In genomic region chr5:131783874-131784273, GRCh38 we compare ENCODE assay signal across 22 cellular contexts.
"Had no signal": no experiment of that assay in that cellular context is flagged by ENCODE, and none has a peak within 500 bp of the region (broad histone marks: within the 10 kb centered on the region; RNA-seq: fewer than 3 reads in every experiment).

No MANE protein-coding gene starts in this region.

- H3K27me3 ChIP-seq: foreskin keratinocyte, left lung, pancreas, sigmoid colon, testis, vagina had no signal

- H3K4me1 ChIP-seq: foreskin keratinocyte, testis had no signal

- H3K36me3 ChIP-seq: pancreas, sigmoid colon, vagina had no signal

- H3K27ac Mint-ChIP-seq: activated CD4-positive, alpha-beta T cell treated with anti-CD3 and anti-CD28 coated beads, Interleukin-2, amount 10 ng/mL, durations not matched to agents 7 days and 5 days; activated naive CD4-positive, alpha-beta T cell treated with anti-CD3 and anti-CD28 coated beads, Interleukin-2, amount 50 U/mL, for 72 hours had no signal

- H3K4me3 ChIP-seq: left lung, lung, pancreas, sigmoid colon, testis, vagina had no signal

- H3K9me3 Mint-ChIP-seq: activated CD4-positive, alpha-beta T cell treated with anti-CD3 and anti-CD28 coated beads, Interleukin-2, amount 10 ng/mL, durations not matched to agents 7 days and 5 days had no signal

- ATAC-seq: activated naive CD4-positive, alpha-beta T cell treated with anti-CD3 and anti-CD28 coated beads, Interleukin-2, amount 50 U/mL, for 72 hours; foreskin keratinocyte; left lung; naive thymus-derived CD4-positive, alpha-beta T cell; pancreas had no signal

- H3K27me3 Mint-ChIP-seq: activated CD4-positive, alpha-beta T cell treated with anti-CD3 and anti-CD28 coated beads, Interleukin-2, amount 10 ng/mL, durations not matched to agents 7 days and 5 days; naive thymus-derived CD4-positive, alpha-beta T cell had no signal

- H3K4me3 Mint-ChIP-seq: activated CD4-positive, alpha-beta T cell treated with anti-CD3 and anti-CD28 coated beads, Interleukin-2, amount 10 ng/mL, durations not matched to agents 7 days and 5 days had no signal

- H3K9me3 ChIP-seq: left lung, pancreas, sigmoid colon, testis, vagina had no signal

- H3K27ac ChIP-seq: foreskin keratinocyte, left lung, pancreas, sigmoid colon, testis, vagina, VCaP had no signal

- DNase-seq: activated CD4-positive, alpha-beta T cell treated with anti-CD3 and anti-CD28 coated beads, Interleukin-2, amount 10 ng/mL, durations not matched to agents 7 days and 5 days; activated CD4-positive, CD25-positive, alpha-beta regulatory T cell treated with anti-CD3 and anti-CD28 coated beads, Interleukin-2, amount 50 U/mL, for 72 hours; activated T-cell treated with anti-CD3 and anti-CD28 coated beads, Interleukin-2, amount 50 U/mL, for 1 hour; aorta; cerebellar nuclear complex; effector CD4-positive, alpha-beta T cell; foreskin keratinocyte; left lung; naive thymus-derived CD4-positive, alpha-beta T cell; pancreas; retina; sigmoid colon; stimulated activated CD4-positive, alpha-beta T cell treated with anti-CD3 and anti-CD28 coated beads, Interleukin-2, amount 100 ng/mL, for 48 hours; stimulated activated CD8-positive, alpha-beta memory T cell treated with anti-CD3 and anti-CD28 coated beads, Interleukin-4, amount 100 ng/mL, for 48 hours; stimulated activated naive CD4-positive, alpha-beta T cell; T-helper 2 cell; testis; trophoblast cell had no signal
